Comparison of ENCODE assay signal across 21 cellular contexts in genomic region chr4:18582841-18583240, GRCh38.
"Had no signal": no experiment of that assay in that cellular context is flagged by ENCODE, and none has a peak within 500 bp of the region (broad histone marks: within the 10 kb centered on the region; RNA-seq: fewer than 3 reads in every experiment).

No MANE protein-coding gene starts in this region.

- H3K4me3 Mint-ChIP-seq: IgD-negative memory B cell had no signal

- ATAC-seq: K562, Right ventricle myocardium inferior had no signal

- DNase-seq: MV-4-11, NCI-H1048, NCI-H1105, NCI-H1436 treated with DMSO at 0.1 percent for 48 hours, NCI-H1694, NCI-H187 treated with DMSO at 0.1 percent for 48 hours, NCI-H2029 treated with DMSO at 0.1 percent for 48 hours, NCI-H2171, NCI-H226, NCI-H446, NCI-H510A, NCI-H524 treated with DMSO at 0.1 percent for 48 hours, NCI-H82, OCI-M1, PC-9, Peyer's patch, SHP77 treated with DMSO at 0.1 percent for 48 hours, SJCRH30 had no signal

- H3K9me3 Mint-ChIP-seq: IgD-negative memory B cell had no signal

- H3K4me1 Mint-ChIP-seq: IgD-negative memory B cell had no signal

- H3K27ac Mint-ChIP-seq: IgD-negative memory B cell had no signal
